Comparison of ENCODE assay signal across 9 cellular contexts in the genomic region with DNA sequence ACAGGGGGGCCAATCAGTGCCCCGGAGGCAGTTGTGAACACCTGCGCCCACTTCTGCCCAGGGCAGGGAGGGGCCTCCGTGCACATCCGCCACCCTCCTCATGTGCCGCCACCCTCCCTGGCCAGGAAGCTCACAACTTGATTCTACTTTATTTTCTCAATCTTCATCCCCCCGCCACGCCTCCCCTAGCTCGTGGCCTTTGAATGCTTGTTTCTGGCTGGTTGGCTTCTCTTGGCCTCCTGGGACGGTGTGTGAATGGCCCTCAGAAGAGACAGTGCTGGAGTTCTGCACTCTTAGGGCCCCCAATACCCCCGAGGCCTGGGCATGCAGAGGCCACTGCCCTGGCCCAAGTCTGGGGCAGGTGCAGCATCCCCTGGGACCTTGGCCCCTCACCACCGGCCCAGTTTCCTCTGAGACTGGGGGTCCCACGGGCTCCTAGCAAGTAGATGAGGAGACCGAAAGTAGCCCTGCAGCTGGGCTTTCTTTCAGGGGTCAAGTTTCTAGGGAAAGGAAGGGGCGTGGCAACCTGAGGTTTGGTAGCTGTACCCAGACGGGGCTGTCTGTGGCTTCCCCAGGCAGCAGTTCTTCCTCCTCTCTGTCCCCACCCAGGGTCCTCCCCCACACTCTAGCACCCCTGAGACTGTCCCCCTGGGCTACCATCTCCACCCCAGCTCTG. TPM values are rescaled to one million over a fixed set of nuclear protein-coding genes. Genes with fewer than 3 reads are reported as not detected.
A peak's percentile ranks its signal among the peaks of the same experiment; 100 is the strongest.
DNase-seq lines count a peak whose midpoint lies in the region; ATAC-seq and TF ChIP-seq lines count a peak whose summit lies in the region.
"Had no signal": no experiment of that assay in that cellular context is flagged by ENCODE, and none has a peak within 500 bp of the region (broad histone marks: within the 10 kb centered on the region; RNA-seq: fewer than 3 reads in every experiment).

No MANE protein-coding gene starts in this region.

- intact Hi-C loops in activated CD4-positive, alpha-beta memory T cell treated with anti-CD3 and anti-CD28 coated beads for 36 hours (cut with micrococcal nuclease) = loop anchor here (1.0 to 5.0 kb wide), 3 partner anchors 12 to 179 kb away; a partner anchor contains a TSS
- intact Hi-C loops in left ventricle myocardium superior (cut with micrococcal nuclease) = no loop called here
- intact Hi-C loops in stomach (cut with DNase I; ENCODE audit: low total_unique reads) = no loop called here

- peaks cover 3% of the 10 kb centered on the region for H3K36me3 Mint-ChIP-seq in activated CD4-positive, alpha-beta memory T cell treated with anti-CD3 and anti-CD28 coated beads for 36 hours

- H3K27ac ChIP-seq in stomach = peak overlapping the region in 4 of 5 donors; percentile 25 to 88 (median 76)

- H3K4me3 Mint-ChIP-seq in activated CD4-positive, alpha-beta memory T cell treated with anti-CD3 and anti-CD28 coated beads for 36 hours = peak overlapping the region; percentile 90

- H3K27me3 Mint-ChIP-seq in activated CD4-positive, alpha-beta memory T cell treated with anti-CD3 and anti-CD28 coated beads for 36 hours = no peaks in the 10 kb centered on the region

- TF ChIP-seq EP300 in stomach (IDR thresholded peaks at IDR 0.05) = no peak

- ATAC-seq in HG03354 (IDR thresholded peaks at IDR 0.05; ENCODE audit: poor library complexity, severe bottlenecking, unreplicated experiment) (peak; percentile 36), left ventricle myocardium superior (peak; percentile 6), HG02870 (IDR thresholded peaks at IDR 0.05; ENCODE audit: unreplicated experiment) (no peak), HG03280 (IDR thresholded peaks at IDR 0.05; ENCODE audit: unreplicated experiment) (no peak)

- peaks cover 16 to 32% (median 29%) of the 10 kb centered on the region in 4 donors for H3K36me3 ChIP-seq in stomach

- WGBS in stomach, 5 donors = 57 to 65% (median 61%) methylated on average over 14 to 15 of the region's 15 CpGs

- peak overlapping the region; percentile 71 for H3K4me3 ChIP-seq in AG10803 (ENCODE audit: low read length)
- H3K4me3 ChIP-seq in stomach = peak overlapping the region; percentile 76 to 83 (median 79)

- no peak for TF ChIP-seq POLR2A in stomach (IDR thresholded peaks at IDR 0.05)

- H3K27me3 ChIP-seq in stomach = peaks cover 0 to 11% (median 0%) of the 10 kb centered on the region in 3 donors

- no peak for DNase-seq in AG10803 (ENCODE audit: low read depth)
- peak; percentile 77 for DNase-seq in activated CD4-positive, alpha-beta memory T cell treated with anti-CD3 and anti-CD28 coated beads for 36 hours
- DNase-seq in left ventricle myocardium superior = no peak
- DNase-seq in stomach = peak; percentile 41
- no peak for DNase-seq in NCI-H1092 (lab: John Stamatoyannopoulos, UW)

- H3K9me3 Mint-ChIP-seq in activated CD4-positive, alpha-beta memory T cell treated with anti-CD3 and anti-CD28 coated beads for 36 hours = no peaks in the 10 kb centered on the region

- CTCF ChIA-PET in activated CD4-positive, alpha-beta memory T cell treated with anti-CD3 and anti-CD28 coated beads for 36 hours (lab: Charles Lee) = interaction anchor here (0.5 to 3.6 kb wide), 5 partner anchors 8 to 84 kb away, joined by 3 to 18 read pairs (median 4); a partner anchor contains a TSS

- H3K4me1 Mint-ChIP-seq in activated CD4-positive, alpha-beta memory T cell treated with anti-CD3 and anti-CD28 coated beads for 36 hours (ENCODE audit: low read depth) = peaks cover 21% of the 10 kb centered on the region

- POLR2A ChIA-PET in activated CD4-positive, alpha-beta memory T cell treated with anti-CD3 and anti-CD28 coated beads for 36 hours (lab: Charles Lee) = interaction anchor here (1.5 kb wide), 2 partner anchors 12 to 178 kb away, joined by 3 to 5 read pairs; no protein-coding TSS in a partner anchor

- H3K4me1 ChIP-seq in stomach = peaks cover 14 to 61% (median 45%) of the 10 kb centered on the region in 4 donors

- TF ChIP-seq CTCF in AG10803 (conservative IDR thresholded peaks at IDR 0.05; ENCODE audit: low read length) (no peak), stomach (IDR thresholded peaks at IDR 0.05) (no peak)

- no peaks in the 10 kb centered on the region for H3K9me3 ChIP-seq in stomach

- peak overlapping the region; percentile 92 for H3K27ac Mint-ChIP-seq in activated CD4-positive, alpha-beta memory T cell treated with anti-CD3 and anti-CD28 coated beads for 36 hours

RNA-seq across cellular contexts. Expression of a gene that starts 1.3 kb away (rescaled TPM):
- total RNA-seq in activated CD4-positive, alpha-beta memory T cell treated with anti-CD3 and anti-CD28 coated beads for 36 hours = 10 to 100 TPM; 43.2 to 44.4 TPM
- total RNA-seq in left ventricle myocardium superior (5.4 TPM), stomach (10 to 100 TPM in 1 of 5 donors, 1 to 10 TPM in 1, not detected in 3; 3.1 to 10.1 TPM)
- polyA plus RNA-seq in stomach = 10 to 100 TPM in 2 of 3 donors, 1 to 10 TPM in 1; 8.1 to 17.2 (median 13.1) TPM

RNA-seq across cellular contexts. Expression of a gene that starts 1.9 kb away (rescaled TPM):
- under 1 TPM; 0.63 to 0.71 TPM for total RNA-seq in activated CD4-positive, alpha-beta memory T cell treated with anti-CD3 and anti-CD28 coated beads for 36 hours
- total RNA-seq in left ventricle myocardium superior (0.27 TPM), stomach (1 to 10 TPM in 1 of 5 donors, under 1 TPM in 1, not detected in 3; 0.55 to 4.7 TPM)
- polyA plus RNA-seq in stomach = under 1 TPM in 2 of 3 donors, not detected in 1; 0.18 to 0.25 TPM

RNA-seq across cellular contexts. Expression of a gene that starts 6.2 kb away (rescaled TPM):
- total RNA-seq in activated CD4-positive, alpha-beta memory T cell treated with anti-CD3 and anti-CD28 coated beads for 36 hours = not detected
- total RNA-seq in left ventricle myocardium superior = not detected
- not detected for total RNA-seq in stomach
- polyA plus RNA-seq in stomach = under 1 TPM in 1 of 3 donors, not detected in 2; 0.23 TPM
- total RNA-seq: bronchial epithelial cell had no signal

RNA-seq across cellular contexts. Expression of a gene that starts 15.0 kb away (rescaled TPM):
- 10 to 100 TPM; 27.3 to 29.9 TPM for total RNA-seq in activated CD4-positive, alpha-beta memory T cell treated with anti-CD3 and anti-CD28 coated beads for 36 hours
- total RNA-seq in left ventricle myocardium superior (35.6 TPM), stomach (10 to 100 TPM in 4 of 5 donors, 1 to 10 TPM in 1; 3.1 to 30.7 (median 22.8) TPM)
- 10 to 100 TPM; 21.0 to 35.5 (median 30.4) TPM for polyA plus RNA-seq in stomach

RNA-seq across cellular contexts. Expression of a gene that starts 28.6 kb away (rescaled TPM):
- total RNA-seq in activated CD4-positive, alpha-beta memory T cell treated with anti-CD3 and anti-CD28 coated beads for 36 hours = not detected
- total RNA-seq in left ventricle myocardium superior (36.8 TPM), stomach (10 to 100 TPM in 2 of 5 donors, 1 to 10 TPM in 2, under 1 TPM in 1; 0.58 to 26.6 (median 8.9) TPM)
- polyA plus RNA-seq in stomach = 10 to 100 TPM in 1 of 3 donors, 1 to 10 TPM in 2; 6.2 to 15.2 (median 8.4) TPM
- total RNA-seq: bronchial epithelial cell had no signal

Comparison
In these comparisons a context has a peak if more than half of its experiments do, and no peak if none do; other contexts are left out.
1. DNase-seq: peak in activated CD4-positive, alpha-beta memory T cell treated with anti-CD3 and anti-CD28 coated beads for 36 hours (single experiment) and stomach (single experiment); none in AG10803 (single experiment), left ventricle myocardium superior (single experiment) and NCI-H1092 (single experiment).
2. ATAC-seq: peak in HG03354 (single experiment) and left ventricle myocardium superior (single experiment); none in HG02870 (single experiment) and HG03280 (single experiment).